ENCODE assay signal across 1 cellular context in the genomic region with DNA sequence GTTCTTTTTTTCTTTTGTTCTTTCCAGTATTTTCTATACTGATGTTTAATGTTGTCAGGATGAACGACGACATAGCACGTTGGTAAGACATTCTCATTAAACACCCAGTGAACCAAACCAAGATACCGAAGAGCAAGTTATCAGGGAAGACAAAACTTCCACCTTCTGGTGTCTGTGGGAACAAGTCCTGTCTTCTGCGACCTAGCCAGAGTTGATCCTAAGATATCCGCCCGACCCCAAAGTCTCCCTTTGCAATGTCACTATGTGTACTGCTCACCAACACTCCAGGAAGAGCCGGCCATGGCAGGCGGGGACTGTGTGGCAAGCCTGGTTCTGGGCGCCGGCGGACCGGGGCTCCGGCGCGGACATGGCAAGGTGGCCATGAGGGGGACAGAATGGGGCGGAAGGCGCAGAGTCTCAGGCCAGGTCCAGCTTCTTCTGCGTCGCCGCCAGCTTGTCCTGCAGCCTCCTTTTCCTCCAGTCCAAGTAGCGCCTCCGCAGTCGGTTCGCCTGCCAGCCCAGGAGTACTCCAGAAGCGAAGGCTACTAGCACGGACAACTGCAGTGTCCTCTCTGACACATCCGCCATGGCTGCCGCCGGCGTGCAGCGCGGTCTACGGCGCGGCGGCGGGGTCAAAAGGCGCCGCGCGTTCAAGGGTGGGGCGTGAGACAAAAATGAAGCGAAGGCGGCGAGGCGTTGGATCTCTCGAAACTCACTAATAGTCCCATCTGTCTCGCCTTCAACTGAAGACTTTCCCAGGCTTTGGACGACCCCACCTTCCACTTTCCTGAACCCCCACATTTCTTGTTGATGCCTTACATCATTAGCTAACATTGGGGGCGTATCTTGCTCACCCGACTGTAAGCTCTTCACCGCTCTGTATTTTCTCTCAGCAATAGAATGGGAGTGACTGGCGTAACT.
TF ChIP-seq lines count a peak whose summit lies in the region.

MTLN (minus strand) TSS at position 610 of the 921 bp plus-strand sequence; CDS start at position 588, 22 bp downstream.

TF ChIP-seq in HepG2, 621 proteins besides CTCF, POLR2A, EP300 and RAD21 (continued from another document and continues in another):
- TF ChIP-seq SKIL (CRISPR knock-in tag; IDR thresholded peaks at IDR 0.05; ENCODE audit: borderline replicate concordance): no peak
- TF ChIP-seq ZNF530 (CRISPR knock-in tag; IDR thresholded peaks at IDR 0.05; ENCODE audit: low read depth): no peak
- TF ChIP-seq MBD4 (IDR thresholded peaks at IDR 0.05; ENCODE audit: borderline replicate concordance, low read length): no peak
- TF ChIP-seq CREB1 (IDR thresholded peaks at IDR 0.05): no peak
- TF ChIP-seq CREB1 (CRISPR knock-in tag; IDR thresholded peaks at IDR 0.05): peak; percentile 73
- no peak for TF ChIP-seq ZSCAN20 (CRISPR knock-in tag; IDR thresholded peaks at IDR 0.05; ENCODE audit: borderline replicate concordance)
- TF ChIP-seq ZNF546 (CRISPR knock-in tag; conservative IDR thresholded peaks at IDR 0.05): peak; percentile 78; the same call in 1 of the 2 replicates
- TF ChIP-seq ZNF160 (CRISPR knock-in tag; IDR thresholded peaks at IDR 0.05): peak; percentile 30; the same call in 1 of the 2 replicates
- TF ChIP-seq CEBPG (CRISPR knock-in tag; IDR thresholded peaks at IDR 0.05): peak; percentile 19; the same call in 1 of the 2 replicates
- TF ChIP-seq ZNF224 (CRISPR knock-in tag; IDR thresholded peaks at IDR 0.05): no peak
- peak; percentile 43; the same call in 1 of the 2 replicates for TF ChIP-seq THAP8 (CRISPR knock-in tag; IDR thresholded peaks at IDR 0.05; ENCODE audit: borderline replicate concordance)
- no peak for TF ChIP-seq CHD4 (IDR thresholded peaks at IDR 0.05; ENCODE audit: borderline replicate concordance, low read length)
- no peak for TF ChIP-seq ZFP41 (CRISPR knock-in tag; IDR thresholded peaks at IDR 0.05; ENCODE audit: borderline replicate concordance)
- peak; percentile 61; the same call in 1 of the 2 replicates for TF ChIP-seq IRF2 (CRISPR knock-in tag; IDR thresholded peaks at IDR 0.05)
- TF ChIP-seq ZKSCAN5 (CRISPR knock-in tag; IDR thresholded peaks at IDR 0.05): no peak
- TF ChIP-seq, protein P1, sequence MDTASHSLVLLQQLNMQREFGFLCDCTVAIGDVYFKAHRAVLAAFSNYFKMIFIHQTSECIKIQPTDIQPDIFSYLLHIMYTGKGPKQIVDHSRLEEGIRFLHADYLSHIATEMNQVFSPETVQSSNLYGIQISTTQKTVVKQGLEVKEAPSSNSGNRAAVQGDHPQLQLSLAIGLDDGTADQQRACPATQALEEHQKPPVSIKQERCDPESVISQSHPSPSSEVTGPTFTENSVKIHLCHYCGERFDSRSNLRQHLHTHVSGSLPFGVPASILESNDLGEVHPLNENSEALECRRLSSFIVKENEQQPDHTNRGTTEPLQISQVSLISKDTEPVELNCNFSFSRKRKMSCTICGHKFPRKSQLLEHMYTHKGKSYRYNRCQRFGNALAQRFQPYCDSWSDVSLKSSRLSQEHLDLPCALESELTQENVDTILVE (CRISPR knock-in tag; IDR thresholded peaks at IDR 0.05): peak; percentile 77; the same call in 1 of the 2 replicates
- TF ChIP-seq HHEX (CRISPR knock-in tag; IDR thresholded peaks at IDR 0.05): no peak
- no peak for TF ChIP-seq PAWR (CRISPR knock-in tag; IDR thresholded peaks at IDR 0.05; ENCODE audit: borderline replicate concordance)
- 0 out of 2 replicates have a peak, but pooled peaks have one; percentile 54 for TF ChIP-seq ZNF329 (CRISPR knock-in tag; IDR thresholded peaks at IDR 0.05; ENCODE audit: low read depth)
- no peak for TF ChIP-seq SRSF9 (IDR thresholded peaks at IDR 0.05; ENCODE audit: borderline replicate concordance, insufficient read depth, low read depth, low read length, poor library complexity, severe bottlenecking)
- no peak for TF ChIP-seq ZNF446 (CRISPR knock-in tag; IDR thresholded peaks at IDR 0.05)
- peak; percentile 53 for TF ChIP-seq HDAC2 (CRISPR knock-in tag; IDR thresholded peaks at IDR 0.05)
- peak in 1 of 2 experiments; percentile 54; a peak in 3 of 4 replicates for TF ChIP-seq NR2F1 (CRISPR knock-in tag; IDR thresholded peaks at IDR 0.05)
- peak; percentile 65 for TF ChIP-seq MED8 (CRISPR knock-in tag; IDR thresholded peaks at IDR 0.05; ENCODE audit: insufficient replicate concordance)
- no peak for TF ChIP-seq ZNF850 (CRISPR knock-in tag; conservative IDR thresholded peaks at IDR 0.05)
- no peak; the same call in 1 of the 2 replicates for TF ChIP-seq NAIF1 (CRISPR knock-in tag; IDR thresholded peaks at IDR 0.05; ENCODE audit: borderline replicate concordance)
- peak; percentile 96 for TF ChIP-seq NCOA1 (CRISPR knock-in tag; IDR thresholded peaks at IDR 0.05)
- peak; percentile 73; the same call in 1 of the 2 replicates for TF ChIP-seq ZNF782 (CRISPR knock-in tag; IDR thresholded peaks at IDR 0.05; ENCODE audit: borderline replicate concordance)
- TF ChIP-seq, protein P2, sequence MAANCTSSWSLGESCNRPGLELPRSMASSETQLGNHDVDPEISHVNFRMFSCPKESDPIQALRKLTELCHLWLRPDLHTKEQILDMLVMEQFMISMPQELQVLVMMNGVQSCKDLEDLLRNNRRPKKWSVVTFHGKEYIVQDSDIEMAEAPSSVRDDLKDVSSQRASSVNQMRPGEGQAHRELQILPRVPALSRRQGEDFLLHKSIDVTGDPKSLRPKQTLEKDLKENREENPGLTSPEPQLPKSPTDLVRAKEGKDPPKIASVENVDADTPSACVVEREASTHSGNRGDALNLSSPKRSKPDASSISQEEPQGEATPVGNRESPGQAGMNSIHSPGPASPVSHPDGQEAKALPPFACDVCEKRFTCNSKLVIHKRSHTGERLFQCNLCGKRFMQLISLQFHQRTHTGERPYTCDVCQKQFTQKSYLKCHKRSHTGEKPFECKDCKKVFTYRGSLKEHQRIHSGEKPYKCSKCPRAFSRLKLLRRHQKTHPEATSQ (CRISPR knock-in tag; IDR thresholded peaks at IDR 0.05; ENCODE audit: borderline replicate concordance): peak; percentile 34; the same call in 1 of the 2 replicates
- TF ChIP-seq RFXANK (CRISPR knock-in tag; IDR thresholded peaks at IDR 0.05): no peak
- peak; percentile 57 for TF ChIP-seq HOXA5 (CRISPR knock-in tag; IDR thresholded peaks at IDR 0.05)
- TF ChIP-seq, protein P3, sequence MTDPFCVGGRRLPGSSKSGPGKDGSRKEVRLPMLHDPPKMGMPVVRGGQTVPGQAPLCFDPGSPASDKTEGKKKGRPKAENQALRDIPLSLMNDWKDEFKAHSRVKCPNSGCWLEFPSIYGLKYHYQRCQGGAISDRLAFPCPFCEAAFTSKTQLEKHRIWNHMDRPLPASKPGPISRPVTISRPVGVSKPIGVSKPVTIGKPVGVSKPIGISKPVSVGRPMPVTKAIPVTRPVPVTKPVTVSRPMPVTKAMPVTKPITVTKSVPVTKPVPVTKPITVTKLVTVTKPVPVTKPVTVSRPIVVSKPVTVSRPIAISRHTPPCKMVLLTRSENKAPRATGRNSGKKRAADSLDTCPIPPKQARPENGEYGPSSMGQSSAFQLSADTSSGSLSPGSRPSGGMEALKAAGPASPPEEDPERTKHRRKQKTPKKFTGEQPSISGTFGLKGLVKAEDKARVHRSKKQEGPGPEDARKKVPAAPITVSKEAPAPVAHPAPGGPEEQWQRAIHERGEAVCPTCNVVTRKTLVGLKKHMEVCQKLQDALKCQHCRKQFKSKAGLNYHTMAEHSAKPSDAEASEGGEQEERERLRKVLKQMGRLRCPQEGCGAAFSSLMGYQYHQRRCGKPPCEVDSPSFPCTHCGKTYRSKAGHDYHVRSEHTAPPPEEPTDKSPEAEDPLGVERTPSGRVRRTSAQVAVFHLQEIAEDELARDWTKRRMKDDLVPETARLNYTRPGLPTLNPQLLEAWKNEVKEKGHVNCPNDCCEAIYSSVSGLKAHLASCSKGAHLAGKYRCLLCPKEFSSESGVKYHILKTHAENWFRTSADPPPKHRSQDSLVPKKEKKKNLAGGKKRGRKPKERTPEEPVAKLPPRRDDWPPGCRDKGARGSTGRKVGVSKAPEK (CRISPR knock-in tag; IDR thresholded peaks at IDR 0.05; ENCODE audit: borderline replicate concordance): no peak
- TF ChIP-seq, protein P4, sequence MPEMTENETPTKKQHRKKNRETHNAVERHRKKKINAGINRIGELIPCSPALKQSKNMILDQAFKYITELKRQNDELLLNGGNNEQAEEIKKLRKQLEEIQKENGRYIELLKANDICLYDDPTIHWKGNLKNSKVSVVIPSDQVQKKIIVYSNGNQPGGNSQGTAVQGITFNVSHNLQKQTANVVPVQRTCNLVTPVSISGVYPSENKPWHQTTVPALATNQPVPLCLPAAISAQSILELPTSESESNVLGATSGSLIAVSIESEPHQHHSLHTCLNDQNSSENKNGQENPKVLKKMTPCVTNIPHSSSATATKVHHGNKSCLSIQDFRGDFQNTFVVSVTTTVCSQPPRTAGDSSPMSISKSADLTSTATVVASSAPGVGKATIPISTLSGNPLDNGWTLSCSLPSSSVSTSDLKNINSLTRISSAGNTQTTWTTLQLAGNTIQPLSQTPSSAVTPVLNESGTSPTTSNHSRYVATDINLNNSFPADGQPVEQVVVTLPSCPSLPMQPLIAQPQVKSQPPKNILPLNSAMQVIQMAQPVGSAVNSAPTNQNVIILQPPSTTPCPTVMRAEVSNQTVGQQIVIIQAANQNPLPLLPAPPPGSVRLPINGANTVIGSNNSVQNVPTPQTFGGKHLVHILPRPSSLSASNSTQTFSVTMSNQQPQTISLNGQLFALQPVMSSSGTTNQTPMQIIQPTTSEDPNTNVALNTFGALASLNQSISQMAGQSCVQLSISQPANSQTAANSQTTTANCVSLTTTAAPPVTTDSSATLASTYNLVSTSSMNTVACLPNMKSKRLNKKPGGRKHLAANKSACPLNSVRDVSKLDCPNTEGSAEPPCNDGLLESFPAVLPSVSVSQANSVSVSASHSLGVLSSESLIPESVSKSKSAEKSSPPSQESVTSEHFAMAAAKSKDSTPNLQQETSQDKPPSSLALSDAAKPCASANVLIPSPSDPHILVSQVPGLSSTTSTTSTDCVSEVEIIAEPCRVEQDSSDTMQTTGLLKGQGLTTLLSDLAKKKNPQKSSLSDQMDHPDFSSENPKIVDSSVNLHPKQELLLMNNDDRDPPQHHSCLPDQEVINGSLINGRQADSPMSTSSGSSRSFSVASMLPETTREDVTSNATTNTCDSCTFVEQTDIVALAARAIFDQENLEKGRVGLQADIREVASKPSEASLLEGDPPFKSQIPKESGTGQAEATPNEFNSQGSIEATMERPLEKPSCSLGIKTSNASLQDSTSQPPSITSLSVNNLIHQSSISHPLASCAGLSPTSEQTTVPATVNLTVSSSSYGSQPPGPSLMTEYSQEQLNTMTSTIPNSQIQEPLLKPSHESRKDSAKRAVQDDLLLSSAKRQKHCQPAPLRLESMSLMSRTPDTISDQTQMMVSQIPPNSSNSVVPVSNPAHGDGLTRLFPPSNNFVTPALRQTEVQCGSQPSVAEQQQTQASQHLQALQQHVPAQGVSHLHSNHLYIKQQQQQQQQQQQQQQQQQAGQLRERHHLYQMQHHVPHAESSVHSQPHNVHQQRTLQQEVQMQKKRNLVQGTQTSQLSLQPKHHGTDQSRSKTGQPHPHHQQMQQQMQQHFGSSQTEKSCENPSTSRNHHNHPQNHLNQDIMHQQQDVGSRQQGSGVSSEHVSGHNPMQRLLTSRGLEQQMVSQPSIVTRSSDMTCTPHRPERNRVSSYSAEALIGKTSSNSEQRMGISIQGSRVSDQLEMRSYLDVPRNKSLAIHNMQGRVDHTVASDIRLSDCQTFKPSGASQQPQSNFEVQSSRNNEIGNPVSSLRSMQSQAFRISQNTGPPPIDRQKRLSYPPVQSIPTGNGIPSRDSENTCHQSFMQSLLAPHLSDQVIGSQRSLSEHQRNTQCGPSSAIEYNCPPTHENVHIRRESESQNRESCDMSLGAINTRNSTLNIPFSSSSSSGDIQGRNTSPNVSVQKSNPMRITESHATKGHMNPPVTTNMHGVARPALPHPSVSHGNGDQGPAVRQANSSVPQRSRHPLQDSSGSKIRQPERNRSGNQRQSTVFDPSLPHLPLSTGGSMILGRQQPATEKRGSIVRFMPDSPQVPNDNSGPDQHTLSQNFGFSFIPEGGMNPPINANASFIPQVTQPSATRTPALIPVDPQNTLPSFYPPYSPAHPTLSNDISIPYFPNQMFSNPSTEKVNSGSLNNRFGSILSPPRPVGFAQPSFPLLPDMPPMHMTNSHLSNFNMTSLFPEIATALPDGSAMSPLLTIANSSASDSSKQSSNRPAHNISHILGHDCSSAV (CRISPR knock-in tag; IDR thresholded peaks at IDR 0.05; ENCODE audit: borderline replicate concordance): no peak
- peak; percentile 93 for TF ChIP-seq ZMYM4 (CRISPR knock-in tag; IDR thresholded peaks at IDR 0.05)
- TF ChIP-seq ZBTB39 (CRISPR knock-in tag; IDR thresholded peaks at IDR 0.05): 0 out of 2 replicates have a peak, but pooled peaks have one; percentile 41
- no peak for TF ChIP-seq ZNF296 (CRISPR knock-in tag; conservative IDR thresholded peaks at IDR 0.05)
- TF ChIP-seq PLRG1 (conservative IDR thresholded peaks at IDR 0.05): no peak
- TF ChIP-seq ZNF460 (CRISPR knock-in tag; IDR thresholded peaks at IDR 0.05; ENCODE audit: borderline replicate concordance): no peak
- no peak for TF ChIP-seq MAFF (IDR thresholded peaks at IDR 0.05; ENCODE audit: low read depth, low read length)
- 0 out of 2 replicates have a peak, but pooled peaks have one; percentile 45 for TF ChIP-seq JUND (CRISPR knock-in tag; IDR thresholded peaks at IDR 0.05)
